In the genomic region with DNA sequence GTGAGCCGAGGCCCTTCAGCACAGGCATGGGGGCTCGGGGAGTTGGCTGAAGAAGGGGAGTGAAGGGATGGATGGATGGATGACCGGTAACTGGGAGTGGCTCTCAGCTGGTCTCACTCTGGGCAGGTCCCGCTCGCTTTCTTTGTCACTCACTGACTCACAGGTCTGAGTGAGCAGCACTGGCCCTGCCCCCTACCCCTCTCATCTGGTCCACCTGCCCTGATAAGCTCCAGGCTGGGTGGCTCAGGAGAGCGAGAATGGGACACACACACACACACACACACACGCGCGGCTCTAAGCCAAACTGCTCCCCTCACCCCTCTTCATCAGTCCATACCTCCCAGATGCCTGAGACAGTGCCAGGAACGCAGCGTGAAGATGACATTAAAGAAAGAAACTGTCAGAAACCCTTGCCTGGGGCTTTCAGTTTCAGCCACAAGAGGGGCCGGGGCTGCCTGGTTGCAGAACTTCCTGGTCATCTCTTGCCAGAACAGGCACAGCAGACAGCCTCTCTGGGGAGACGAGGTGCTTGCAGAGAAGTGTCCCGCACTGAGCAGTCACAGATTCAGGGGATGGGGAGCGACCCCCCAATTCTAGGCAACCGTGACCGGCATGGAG, we compare ENCODE assay signal across 9 cellular contexts. TPM values are rescaled to one million over a fixed set of nuclear protein-coding genes. Genes with fewer than 3 reads are reported as not detected.
DNase-seq lines count a peak whose midpoint lies in the region; ATAC-seq and TF ChIP-seq lines count a peak whose summit lies in the region.
"Had no signal": no experiment of that assay in that cellular context is flagged by ENCODE, and none has a peak within 500 bp of the region (broad histone marks: within the 10 kb centered on the region; RNA-seq: fewer than 3 reads in every experiment).

No MANE protein-coding gene starts in this region.

- no peak for TF ChIP-seq CTCF in choroid plexus epithelial cell (conservative IDR thresholded peaks at IDR 0.05; ENCODE audit: low read depth, low read length)
- no peak for TF ChIP-seq CTCF in esophagus squamous epithelium (IDR thresholded peaks at IDR 0.05)

- no peak overlapping the region for H3K23ac ChIP-seq in mesendoderm (ENCODE audit: low read length)

- ATAC-seq in GM19438 (IDR thresholded peaks at IDR 0.05; ENCODE audit: low read depth, unreplicated experiment), result peak; percentile 77
- peak; percentile 65 for ATAC-seq in HG03521 (IDR thresholded peaks at IDR 0.05; ENCODE audit: unreplicated experiment)

- DNase-seq in COLO668 (lab: John Stamatoyannopoulos, UW; ENCODE audit: unreplicated experiment), result peak; percentile 89
- DNase-seq in choroid plexus epithelial cell (ENCODE audit: low read depth), result peak; percentile 13
- DNase-seq in glomerular visceral epithelial cell (ENCODE audit: extremely low spot score), result no peak
- no peak for DNase-seq in pons (ENCODE audit: low spot score)
- DNase-seq in mesendoderm, result no peak
- DNase-seq in esophagus squamous epithelium (lab: John Stamatoyannopoulos, UW), result no peak

- no peak overlapping the region for H3K4ac ChIP-seq in mesendoderm (ENCODE audit: low read depth, low read length)

- no peaks in the 10 kb centered on the region for H3K9me3 ChIP-seq in esophagus squamous epithelium
- H3K9me3 ChIP-seq: thoracic aorta had no signal

- H2AK5ac ChIP-seq in mesendoderm (ENCODE audit: low read length), result no peak overlapping the region

- H2BK5ac ChIP-seq in mesendoderm (ENCODE audit: low read length), result no peak overlapping the region

- no peak overlapping the region for H4K8ac ChIP-seq in mesendoderm (ENCODE audit: low read depth, low read length)

- TF ChIP-seq POLR2A in esophagus squamous epithelium (IDR thresholded peaks at IDR 0.05), result no peak

- H3K27ac ChIP-seq in mesendoderm (ENCODE audit: low read depth, low read length) (no peak overlapping the region), esophagus squamous epithelium (no peak overlapping the region)
- H3K27ac ChIP-seq: thoracic aorta had no signal

- H3K9ac ChIP-seq in mesendoderm (ENCODE audit: low read length), result no peak overlapping the region

- no peak overlapping the region for H2BK15ac ChIP-seq in mesendoderm (replicated peaks; ENCODE audit: low read depth)

- H3K4me2 ChIP-seq in mesendoderm (ENCODE audit: low read length), result no peak overlapping the region

- intact Hi-C loops in esophagus squamous epithelium (cut with DNase I), result no loop called here

- H3K4me3 ChIP-seq in choroid plexus epithelial cell (ENCODE audit: low read depth, low read length) (no peak overlapping the region), mesendoderm (ENCODE audit: low read length) (no peak overlapping the region), esophagus squamous epithelium (no peak overlapping the region)
- H3K4me3 ChIP-seq: thoracic aorta had no signal

- no peak overlapping the region for H3K56ac ChIP-seq in mesendoderm (ENCODE audit: low read length)

- no CpG with 5 or more reads among the region's 17 CpGs for WGBS in mesendoderm (ENCODE audit: extremely low coverage, insufficient coverage, low lambda C conversion rate)
- WGBS in esophagus squamous epithelium, 2 donors, result 34 to 67% methylated on average over 11 of the region's 17 CpGs

- H3K27me3 ChIP-seq in mesendoderm (ENCODE audit: insufficient read depth, low read length, poor library complexity) (peaks cover 9% of the 10 kb centered on the region), esophagus squamous epithelium (peaks cover 7 to 99% (median 16%) of the 10 kb centered on the region in 4 donors)

- H3K18ac ChIP-seq in mesendoderm (ENCODE audit: low read length), result no peak overlapping the region

- no peaks in the 10 kb centered on the region for H3K79me1 ChIP-seq in mesendoderm (ENCODE audit: low read length)

- no peaks in the 10 kb centered on the region for H3K79me2 ChIP-seq in mesendoderm (ENCODE audit: control insufficient read depth, insufficient read depth, low read length)

- H3K4me1 ChIP-seq in mesendoderm (ENCODE audit: control insufficient read depth, low read depth, low read length) (no peaks in the 10 kb centered on the region), esophagus squamous epithelium (peaks cover 10 to 38% (median 11%) of the 10 kb centered on the region in 3 donors)

- H2BK120ac ChIP-seq in mesendoderm (ENCODE audit: low read depth, low read length), result no peak overlapping the region

- no peak overlapping the region for H4K5ac ChIP-seq in mesendoderm (ENCODE audit: low read length)

- H3K36me3 ChIP-seq in mesendoderm (ENCODE audit: control insufficient read depth, insufficient read depth, low read length) (no peaks in the 10 kb centered on the region), esophagus squamous epithelium (no peaks in the 10 kb centered on the region)
- H3K36me3 ChIP-seq: thoracic aorta had no signal

RNA-seq across cellular contexts. Expression of gene SHISAL1, which starts 16.5 kb away (rescaled TPM):
- polyA plus RNA-seq in mesendoderm (2013, experiment 1 of 2), result 4.6 TPM
- polyA plus RNA-seq in mesendoderm (2013, experiment 2 of 2), result 4.5 TPM
- 1 to 10 TPM in 1 of 4 donors, under 1 TPM in 3; 0.08 to 1.3 (median 0.31) TPM for total RNA-seq in esophagus squamous epithelium

Comparison
In these comparisons a context has a peak if more than half of its experiments do, and no peak if none do; other contexts are left out.
1. DNase-seq: peak in COLO668 (single experiment) and choroid plexus epithelial cell (single experiment); none in glomerular visceral epithelial cell (single experiment), pons (single experiment), mesendoderm (single experiment) and esophagus squamous epithelium (single experiment).